Comparison of ENCODE assay signal across 19 cellular contexts in the genomic region with DNA sequence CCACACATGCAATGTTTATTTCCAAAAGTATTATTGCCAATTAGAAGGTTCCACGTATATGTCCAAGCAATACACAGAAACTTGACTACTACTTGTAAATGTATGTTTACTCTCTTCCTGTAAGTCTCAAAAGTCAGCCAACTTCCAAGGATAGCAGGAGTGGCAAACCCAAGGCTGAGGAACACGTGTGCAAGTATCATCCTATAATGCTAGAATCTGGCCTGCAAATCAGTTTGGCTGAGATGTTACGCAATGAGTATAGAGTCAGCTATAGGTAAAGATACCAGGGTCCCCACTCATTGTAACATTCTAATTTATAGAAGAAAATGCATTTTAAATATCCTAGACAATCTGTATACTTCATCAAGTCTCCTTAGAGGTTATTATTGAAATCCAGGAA.
"Had no signal": no experiment of that assay in that cellular context is flagged by ENCODE, and none has a peak within 500 bp of the region (broad histone marks: within the 10 kb centered on the region; RNA-seq: fewer than 3 reads in every experiment).

No MANE protein-coding gene starts in this region.

- H3K27me3 ChIP-seq: heart left ventricle, right atrium auricular region, stomach, transverse colon had no signal

- H3K36me3 ChIP-seq: heart left ventricle, neutrophil, right atrium auricular region, stomach, thoracic aorta, transverse colon had no signal

- H3K27ac ChIP-seq: coronary artery, neutrophil, stomach, thoracic aorta, transverse colon had no signal

- H3K9me3 ChIP-seq: heart left ventricle, neutrophil, right atrium auricular region, stomach, thoracic aorta, transverse colon had no signal

- H3K4me3 ChIP-seq: coronary artery, heart left ventricle, right atrium auricular region, stomach, thoracic aorta, transverse colon had no signal

- DNase-seq: effector CD4-positive, alpha-beta T cell; heart left ventricle; hippocampal formation; left colon; mesendoderm; naive B cell; nephron progenitor cell; small intestine; stimulated activated CD4-positive, alpha-beta T cell treated with anti-CD3 and anti-CD28 coated beads, Interleukin-12 subunit alpha, Interleukin-12 subunit beta, amount 100 ng/mL, for 4 hours; stimulated activated naive CD4-positive, alpha-beta T cell; stomach; substantia nigra; transverse colon had no signal

- ATAC-seq: esophagus mucosa, left colon had no signal

- FAIRE-seq: frontal cortex, small intestine had no signal
